In the genomic region with DNA sequence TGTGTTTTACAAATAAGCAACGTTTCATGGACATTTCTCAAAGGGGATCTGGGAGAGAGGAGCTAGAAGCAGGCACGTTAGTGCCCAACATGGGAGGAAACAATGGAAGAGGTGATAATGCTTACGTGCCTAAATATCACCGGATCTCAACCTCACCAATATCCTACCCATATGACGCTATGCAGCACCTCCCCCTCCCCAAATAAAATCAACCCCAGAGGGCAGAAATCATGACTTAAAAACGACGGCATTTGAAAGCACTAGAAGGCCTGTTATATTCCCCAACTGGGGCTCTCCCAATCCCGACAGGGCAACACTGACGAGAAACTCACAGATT, we compare ENCODE assay signal across 8 cellular contexts. TPM values are rescaled to one million over a fixed set of nuclear protein-coding genes. Genes with fewer than 3 reads are reported as not detected.
DNase-seq lines count a peak whose midpoint lies in the region; ATAC-seq lines count a peak whose summit lies in the region.

No MANE protein-coding gene starts in this region.

- DNase-seq in activated CD4-positive, alpha-beta T cell treated with anti-CD3 and anti-CD28 coated beads, Interleukin-2, amount 50 U/mL, for 24 hours (ENCODE audit: low read depth in 1 of 2, low spot score in 1 of 2), result peak; percentile 11
- no peak for DNase-seq in activated CD4-positive, alpha-beta T cell treated with anti-CD3 and anti-CD28 coated beads, Interleukin-2, amount 50 U/mL, for 1 hour
- DNase-seq in activated naive CD8-positive, alpha-beta T cell treated with anti-CD3 and anti-CD28 coated beads for 36 hours, result no peak
- DNase-seq in immature natural killer cell (no peak), cerebellum (ENCODE audit: low spot score) (no peak), NCI-H774 (lab: John Stamatoyannopoulos, UW) (no peak)
- no peak for DNase-seq in stimulated activated naive CD8-positive, alpha-beta T cell treated with anti-CD3 and anti-CD28 coated beads, Interleukin-15, amount 100 ng/mL, for 72 hours

- peak overlapping the region; percentile 99 for H3K27ac Mint-ChIP-seq in activated naive CD8-positive, alpha-beta T cell treated with anti-CD3 and anti-CD28 coated beads for 36 hours
- H3K27ac Mint-ChIP-seq in immature natural killer cell, result peak overlapping the region; percentile 93 to 99 (median 96)
- peak overlapping the region; percentile 97 to 100 for H3K27ac Mint-ChIP-seq in stimulated activated naive CD8-positive, alpha-beta T cell treated with anti-CD3 and anti-CD28 coated beads, Interleukin-15, amount 100 ng/mL, for 72 hours

- peak overlapping the region; percentile 97 for H3K4me3 Mint-ChIP-seq in activated naive CD8-positive, alpha-beta T cell treated with anti-CD3 and anti-CD28 coated beads for 36 hours
- peak overlapping the region; percentile 94 to 99 (median 96) for H3K4me3 Mint-ChIP-seq in immature natural killer cell
- peak overlapping the region; percentile 95 to 97 for H3K4me3 Mint-ChIP-seq in stimulated activated naive CD8-positive, alpha-beta T cell treated with anti-CD3 and anti-CD28 coated beads, Interleukin-15, amount 100 ng/mL, for 72 hours

- no peaks in the 10 kb centered on the region for H3K27me3 Mint-ChIP-seq in activated naive CD8-positive, alpha-beta T cell treated with anti-CD3 and anti-CD28 coated beads for 36 hours
- H3K27me3 Mint-ChIP-seq in immature natural killer cell (ENCODE audit: low read depth in 3 of 3), result peaks cover 8 to 13% (median 9%) of the 10 kb centered on the region in 3 donors
- H3K27me3 Mint-ChIP-seq in stimulated activated naive CD8-positive, alpha-beta T cell treated with anti-CD3 and anti-CD28 coated beads, Interleukin-15, amount 100 ng/mL, for 72 hours, result no peaks in the 10 kb centered on the region

- no peaks in the 10 kb centered on the region for H3K9me3 Mint-ChIP-seq in activated naive CD8-positive, alpha-beta T cell treated with anti-CD3 and anti-CD28 coated beads for 36 hours
- H3K9me3 Mint-ChIP-seq in immature natural killer cell, result no peaks in the 10 kb centered on the region
- H3K9me3 Mint-ChIP-seq in stimulated activated naive CD8-positive, alpha-beta T cell treated with anti-CD3 and anti-CD28 coated beads, Interleukin-15, amount 100 ng/mL, for 72 hours, result no peaks in the 10 kb centered on the region

- H3K4me1 Mint-ChIP-seq in activated naive CD8-positive, alpha-beta T cell treated with anti-CD3 and anti-CD28 coated beads for 36 hours, result peaks cover 35% of the 10 kb centered on the region
- peaks cover 36 to 49% of the 10 kb centered on the region in 2 donors for H3K4me1 Mint-ChIP-seq in immature natural killer cell
- peaks cover 37% of the 10 kb centered on the region for H3K4me1 Mint-ChIP-seq in stimulated activated naive CD8-positive, alpha-beta T cell treated with anti-CD3 and anti-CD28 coated beads, Interleukin-15, amount 100 ng/mL, for 72 hours

- peak; percentile 3 for ATAC-seq in HG03571 (IDR thresholded peaks at IDR 0.05; ENCODE audit: unreplicated experiment)
- peak; percentile 55 for ATAC-seq in stimulated activated naive CD8-positive, alpha-beta T cell treated with anti-CD3 and anti-CD28 coated beads, Interleukin-15, amount 100 ng/mL, for 72 hours

- H3K36me3 Mint-ChIP-seq in activated naive CD8-positive, alpha-beta T cell treated with anti-CD3 and anti-CD28 coated beads for 36 hours, result peaks cover 24% of the 10 kb centered on the region
- peaks cover 0 to 4% (median 0%) of the 10 kb centered on the region in 3 donors for H3K36me3 Mint-ChIP-seq in immature natural killer cell

RNA-seq across cellular contexts. Expression of a gene that starts 0.4 kb away (rescaled TPM):
- 100 to 1,000 TPM; 147 to 151 TPM for total RNA-seq in activated naive CD8-positive, alpha-beta T cell treated with anti-CD3 and anti-CD28 coated beads for 36 hours
- 10 to 100 TPM; 29.0 to 38.7 (median 32.4) TPM for polyA plus RNA-seq in immature natural killer cell
- 77.2 TPM for total RNA-seq in cerebellum

Comparison
In these comparisons a context has a peak if more than half of its experiments do, and no peak if none do; other contexts are left out.
1. DNase-seq: peak in activated CD4-positive, alpha-beta T cell treated with anti-CD3 and anti-CD28 coated beads, Interleukin-2, amount 50 U/mL, for 24 hours (2 of 2); none in activated CD4-positive, alpha-beta T cell treated with anti-CD3 and anti-CD28 coated beads, Interleukin-2, amount 50 U/mL, for 1 hour (single experiment), activated naive CD8-positive, alpha-beta T cell treated with anti-CD3 and anti-CD28 coated beads for 36 hours (single experiment), immature natural killer cell (0 of 3), stimulated activated naive CD8-positive, alpha-beta T cell treated with anti-CD3 and anti-CD28 coated beads, Interleukin-15, amount 100 ng/mL, for 72 hours (0 of 2), cerebellum (single experiment) and NCI-H774 (single experiment).
2. Peak in every context shown above with its lines, with median percentiles within 50 percentile points of each other: H3K27ac Mint-ChIP-seq and H3K4me3 Mint-ChIP-seq.